8 cellular contexts compared by ENCODE assay signal in genomic region chr9:127503947-127504886, GRCh38.
A peak's percentile ranks its signal among the peaks of the same experiment; 100 is the strongest.
DNase-seq lines count a peak whose midpoint lies in the region; ATAC-seq and TF ChIP-seq lines count a peak whose summit lies in the region.

No MANE protein-coding gene starts in this region.

- TF ChIP-seq CTCF in 22Rv1 (IDR thresholded peaks at IDR 0.05) (peak; percentile 91), WI38 (IDR thresholded peaks at IDR 0.05; ENCODE audit: low read depth, low read length) (peak; percentile 67)

- peak; percentile 50 for DNase-seq in GM19238 (ENCODE audit: insufficient read length, low spot score)
- peak; percentile 73 for DNase-seq in NCI-H2171 (lab: John Stamatoyannopoulos, UW)
- DNase-seq in T47D (ENCODE audit: low read depth in 1 of 2, low spot score in 1 of 2): peak; percentile 61 to 91
- DNase-seq in islet precursor cell: peak; percentile 96
- peak; percentile 62 to 71 for DNase-seq in stimulated activated CD4-positive, alpha-beta T cell treated with anti-CD3 and anti-CD28 coated beads, Interleukin-15, amount 100 ng/mL, for 1 hour (ENCODE audit: low read depth in 1 of 2, low spot score in 1 of 2)

- in situ Hi-C loops in T47D (cut with HindIII; ENCODE audit: low pct_unique_long_range_greater_than_20kb, low sequenced_read_pairs): no loop called here

- 0 out of 2 replicates have a peak overlapping the region, but pooled peaks have one; percentile 10 for H3K27ac ChIP-seq in 22Rv1

- H3K4me3 ChIP-seq in WI38 (ENCODE audit: low read depth, low read length): no peak overlapping the region

- ATAC-seq in HG03565 (IDR thresholded peaks at IDR 0.05; ENCODE audit: unreplicated experiment): no peak
